Comparison of ENCODE assay signal across 24 cellular contexts in genomic region chr6:141963543-141964295, GRCh38.
DNase-seq lines count a peak whose midpoint lies in the region; ATAC-seq, FAIRE-seq and TF ChIP-seq lines count a peak whose summit lies in the region.
"Had no signal": no experiment of that assay in that cellular context is flagged by ENCODE, and none has a peak within 500 bp of the region (broad histone marks: within the 10 kb centered on the region; RNA-seq: fewer than 3 reads in every experiment).

No MANE protein-coding gene starts in this region.

- H3K9me3 ChIP-seq in thyroid gland = no peaks in the 10 kb centered on the region
- H3K9me3 ChIP-seq: psoas muscle, transverse colon had no signal

- no peak for FAIRE-seq in bronchial epithelial cell (lab: Jason Lieb, UNC)
- FAIRE-seq: endothelial cell of umbilical vein, small intestine had no signal

- H3K4me3 ChIP-seq in bronchial epithelial cell (ENCODE audit: low read depth, low read length) = no peak overlapping the region
- no peak overlapping the region for H3K4me3 ChIP-seq in thyroid gland (replicated peaks in 1 of 3)
- H3K4me3 ChIP-seq in dorsolateral prefrontal cortex = no peak overlapping the region
- H3K4me3 ChIP-seq: psoas muscle, transverse colon had no signal

- DNase-seq in NCI-H2171 treated with DMSO at 0.1 percent for 48 hours (lab: John Stamatoyannopoulos, UW) (peak; percentile 25), NCI-H2171 (lab: John Stamatoyannopoulos, UW) (no peak), GM04504 (ENCODE audit: low read depth) (peak; percentile 9), bronchial epithelial cell (ENCODE audit: low read depth) (peak; percentile 55), omental fat pad (ENCODE audit: low spot score) (no peak), thyroid gland (no peak), dorsolateral prefrontal cortex (no peak)
- no peak for DNase-seq in stimulated activated naive B cell treated with anti-CD40 and anti-IgM and Interleukin-4, amounts not matched to agents 10 μg/mL and 1 μg/mL and 100 μg/mL, for 72 hours
- DNase-seq: 8988T; activated CD4-positive, alpha-beta memory T cell treated with anti-CD3 and anti-CD28 coated beads for 36 hours; central memory CD4-positive, alpha-beta T cell; DMS53; foreskin melanocyte; hippocampal formation; Karpas-422; psoas muscle; small intestine; stimulated activated CD4-positive, alpha-beta T cell treated with anti-CD3 and anti-CD28 coated beads, Interleukin-2, amount 100 ng/mL, for 24 hours; transverse colon had no signal

- H3K4me1 Mint-ChIP-seq in stimulated activated naive B cell treated with anti-CD40 and anti-IgM and Interleukin-4, amounts not matched to agents 10 μg/mL and 1 μg/mL and 100 μg/mL, for 72 hours = no peaks in the 10 kb centered on the region
- H3K4me1 Mint-ChIP-seq: B cell had no signal

- no peaks in the 10 kb centered on the region for H3K4me1 ChIP-seq in thyroid gland
- H3K4me1 ChIP-seq: psoas muscle, transverse colon had no signal

- H3K27me3 ChIP-seq in bronchial epithelial cell (ENCODE audit: control insufficient read depth, insufficient read depth, low read length) = no peaks in the 10 kb centered on the region
- H3K27me3 ChIP-seq in thyroid gland = no peaks in the 10 kb centered on the region
- peaks cover 0 to 3% (median 0%) of the 10 kb centered on the region in 45 donors for H3K27me3 ChIP-seq in dorsolateral prefrontal cortex
- H3K27me3 ChIP-seq: transverse colon had no signal

- no peaks in the 10 kb centered on the region for H3K27me3 Mint-ChIP-seq in stimulated activated naive B cell treated with anti-CD40 and anti-IgM and Interleukin-4, amounts not matched to agents 10 μg/mL and 1 μg/mL and 100 μg/mL, for 72 hours
- H3K27me3 Mint-ChIP-seq: activated CD4-positive, alpha-beta memory T cell treated with anti-CD3 and anti-CD28 coated beads for 36 hours; B cell; stimulated activated naive CD8-positive, alpha-beta T cell treated with anti-CD3 and anti-CD28 coated beads, Interleukin-15, Interleukin-2, amounts not matched to agents 100 ng/mL and 50 ng/mL, for 24 hours had no signal

- H3K27ac ChIP-seq in thyroid gland (no peak overlapping the region), dorsolateral prefrontal cortex (no peak overlapping the region)
- H3K27ac ChIP-seq: psoas muscle, RWPE1, transverse colon had no signal

- ATAC-seq in omental fat pad (ENCODE audit: low FRiP score) = peak; percentile 39
- ATAC-seq in stimulated activated naive B cell treated with anti-CD40 and anti-IgM and Interleukin-4, amounts not matched to agents 10 μg/mL and 1 μg/mL and 100 μg/mL, for 72 hours (replicated peaks) = no peak
- ATAC-seq: psoas muscle had no signal

- no peaks in the 10 kb centered on the region for H3K36me3 ChIP-seq in bronchial epithelial cell (ENCODE audit: control insufficient read depth, insufficient read depth, low read length)
- H3K36me3 ChIP-seq in thyroid gland = no peaks in the 10 kb centered on the region
- H3K36me3 ChIP-seq: transverse colon had no signal

- TF ChIP-seq POLR2A in thyroid gland (IDR thresholded peaks at IDR 0.05) = no peak

- TF ChIP-seq CTCF in bronchial epithelial cell (IDR thresholded peaks at IDR 0.05; ENCODE audit: insufficient read depth, low read length, severe bottlenecking) = no peak
- TF ChIP-seq CTCF in omental fat pad (IDR thresholded peaks at IDR 0.05) = no peak
- TF ChIP-seq CTCF in thyroid gland (IDR thresholded peaks at IDR 0.05) = no peak
- TF ChIP-seq CTCF in dorsolateral prefrontal cortex (IDR thresholded peaks at IDR 0.05 in 54 of 56, conservative IDR thresholded peaks at IDR 0.05 in 2 of 56; ENCODE audit: low read depth in 1 of 56, partially characterized antibody in 56 of 56) = no peak

- WGBS in thyroid gland, 2 donors = 85 to 89% methylated on average over 3 of the region's 3 CpGs

- peaks cover under 1 to 3% of the 10 kb centered on the region in 2 donors for H3K9me3 Mint-ChIP-seq in stimulated activated naive B cell treated with anti-CD40 and anti-IgM and Interleukin-4, amounts not matched to agents 10 μg/mL and 1 μg/mL and 100 μg/mL, for 72 hours
- H3K9me3 Mint-ChIP-seq: activated CD4-positive, alpha-beta memory T cell treated with anti-CD3 and anti-CD28 coated beads for 36 hours; T-helper 2 cell treated with Interferon-gamma antibody and Interleukin-4, amounts not matched to agents 5 μg/mL and 100 μg/mL, for 36 hours had no signal

- H3K27ac Mint-ChIP-seq in stimulated activated naive B cell treated with anti-CD40 and anti-IgM and Interleukin-4, amounts not matched to agents 10 μg/mL and 1 μg/mL and 100 μg/mL, for 72 hours = no peak overlapping the region
- H3K27ac Mint-ChIP-seq: activated CD4-positive, alpha-beta memory T cell treated with anti-CD3 and anti-CD28 coated beads for 36 hours; B cell; stimulated activated naive CD8-positive, alpha-beta T cell treated with anti-CD3 and anti-CD28 coated beads, Interleukin-15, Interleukin-2, amounts not matched to agents 100 ng/mL and 50 ng/mL, for 24 hours; T-helper 2 cell treated with Interferon-gamma antibody and Interleukin-4, amounts not matched to agents 5 μg/mL and 100 μg/mL, for 36 hours had no signal

- H3K36me3 Mint-ChIP-seq in stimulated activated naive B cell treated with anti-CD40 and anti-IgM and Interleukin-4, amounts not matched to agents 10 μg/mL and 1 μg/mL and 100 μg/mL, for 72 hours = no peaks in the 10 kb centered on the region
- H3K36me3 Mint-ChIP-seq: activated CD4-positive, alpha-beta memory T cell treated with anti-CD3 and anti-CD28 coated beads for 36 hours had no signal

- intact Hi-C loops in thyroid gland (cut with DNase I) (no loop called here), dorsolateral prefrontal cortex (cut with DNase I) (no loop called here)

- H3K4me3 Mint-ChIP-seq in stimulated activated naive B cell treated with anti-CD40 and anti-IgM and Interleukin-4, amounts not matched to agents 10 μg/mL and 1 μg/mL and 100 μg/mL, for 72 hours = no peak overlapping the region
- H3K4me3 Mint-ChIP-seq: activated CD4-positive, alpha-beta memory T cell treated with anti-CD3 and anti-CD28 coated beads for 36 hours; B cell; stimulated activated naive CD8-positive, alpha-beta T cell treated with anti-CD3 and anti-CD28 coated beads, Interleukin-15, Interleukin-2, amounts not matched to agents 100 ng/mL and 50 ng/mL, for 24 hours; T-helper 2 cell treated with Interferon-gamma antibody and Interleukin-4, amounts not matched to agents 5 μg/mL and 100 μg/mL, for 36 hours had no signal

Comparison
In these comparisons a context has a peak if more than half of its experiments do, and no peak if none do; other contexts are left out.
1. DNase-seq: peak in NCI-H2171 treated with DMSO at 0.1 percent for 48 hours (single experiment), GM04504 (single experiment) and bronchial epithelial cell (single experiment); none in NCI-H2171 (single experiment), omental fat pad (single experiment), thyroid gland (0 of 2), stimulated activated naive B cell treated with anti-CD40 and anti-IgM and Interleukin-4, amounts not matched to agents 10 μg/mL and 1 μg/mL and 100 μg/mL, for 72 hours (single experiment) and dorsolateral prefrontal cortex (0 of 10).